In genomic region chr4:8507624-8508023, GRCh38 we compare ENCODE assay signal across 18 cellular contexts.
DNase-seq lines count a peak whose midpoint lies in the region; ATAC-seq and TF ChIP-seq lines count a peak whose summit lies in the region.
"Had no signal": no experiment of that assay in that cellular context is flagged by ENCODE, and none has a peak within 500 bp of the region (broad histone marks: within the 10 kb centered on the region; RNA-seq: fewer than 3 reads in every experiment).

No MANE protein-coding gene starts in this region.

- no peak for TF ChIP-seq POLR2A in sigmoid colon (IDR thresholded peaks at IDR 0.05)

- H3K27ac ChIP-seq in angular gyrus (ENCODE audit: low read depth, low read length): peak overlapping the region; percentile 24
- H3K27ac ChIP-seq in sigmoid colon: peak overlapping the region; percentile 58 to 81 (median 78)
- H3K27ac ChIP-seq: WERI-Rb-1 had no signal

- no peak overlapping the region for H3K4me3 ChIP-seq in AG10803 (ENCODE audit: low read length)
- H3K4me3 ChIP-seq in sigmoid colon: no peak overlapping the region

- no peak for ATAC-seq in effector memory CD8-positive, alpha-beta T cell (replicated peaks)
- ATAC-seq: PC-3; stimulated activated naive CD8-positive, alpha-beta T cell treated with anti-CD3 and anti-CD28 coated beads, Interleukin-15, Interleukin-2, amounts not matched to agents 100 U/mL and 50 U/mL, for 24 hours; T-helper 17 cell had no signal

- H3K4me3 Mint-ChIP-seq in glutamatergic neuron (ENCODE audit: unreplicated experiment): peak overlapping the region; percentile 32
- no peak overlapping the region for H3K4me3 Mint-ChIP-seq in effector memory CD8-positive, alpha-beta T cell
- H3K4me3 Mint-ChIP-seq in activated naive CD8-positive, alpha-beta T cell treated with anti-CD3 and anti-CD28 coated beads for 36 hours: no peak overlapping the region
- H3K4me3 Mint-ChIP-seq: activated naive CD4-positive, alpha-beta T cell treated with anti-CD3 and anti-CD28 coated beads, Interleukin-2, amount 10 ng/mL, durations not matched to agents 7 days and 5 days; T-helper 17 cell had no signal

- H3K27me3 ChIP-seq in sigmoid colon: no peaks in the 10 kb centered on the region

- peaks cover 8% of the 10 kb centered on the region for H3K9me3 Mint-ChIP-seq in glutamatergic neuron (ENCODE audit: unreplicated experiment)
- no peaks in the 10 kb centered on the region for H3K9me3 Mint-ChIP-seq in effector memory CD8-positive, alpha-beta T cell
- no peaks in the 10 kb centered on the region for H3K9me3 Mint-ChIP-seq in activated naive CD8-positive, alpha-beta T cell treated with anti-CD3 and anti-CD28 coated beads for 36 hours

- peaks cover 0 to 41% (median 34%) of the 10 kb centered on the region in 4 donors for H3K4me1 ChIP-seq in sigmoid colon

- peaks cover 6% of the 10 kb centered on the region for H3K4me1 Mint-ChIP-seq in glutamatergic neuron (ENCODE audit: low read depth, unreplicated experiment)
- no peaks in the 10 kb centered on the region for H3K4me1 Mint-ChIP-seq in effector memory CD8-positive, alpha-beta T cell (ENCODE audit: low read depth in 2 of 2)
- H3K4me1 Mint-ChIP-seq in activated naive CD8-positive, alpha-beta T cell treated with anti-CD3 and anti-CD28 coated beads for 36 hours: no peaks in the 10 kb centered on the region
- H3K4me1 Mint-ChIP-seq: activated naive CD4-positive, alpha-beta T cell treated with anti-CD3 and anti-CD28 coated beads, Interleukin-2, amount 10 ng/mL, durations not matched to agents 7 days and 5 days had no signal

- H3K27me3 Mint-ChIP-seq in glutamatergic neuron (ENCODE audit: unreplicated experiment): peaks cover 4% of the 10 kb centered on the region
- H3K27me3 Mint-ChIP-seq in effector memory CD8-positive, alpha-beta T cell: peaks cover 0 to 15% of the 10 kb centered on the region in 2 donors
- H3K27me3 Mint-ChIP-seq in activated naive CD8-positive, alpha-beta T cell treated with anti-CD3 and anti-CD28 coated beads for 36 hours: no peaks in the 10 kb centered on the region
- H3K27me3 Mint-ChIP-seq: T-helper 17 cell had no signal

- WGBS in sigmoid colon, 2 donors: 93% methylated on average over 9 of the region's 9 CpGs

- no peaks in the 10 kb centered on the region for H3K36me3 ChIP-seq in sigmoid colon
- H3K36me3 ChIP-seq: WERI-Rb-1 had no signal

- no peak overlapping the region for H3K27ac Mint-ChIP-seq in glutamatergic neuron (ENCODE audit: unreplicated experiment)
- H3K27ac Mint-ChIP-seq in effector memory CD8-positive, alpha-beta T cell: no peak overlapping the region
- H3K27ac Mint-ChIP-seq in activated naive CD8-positive, alpha-beta T cell treated with anti-CD3 and anti-CD28 coated beads for 36 hours: no peak overlapping the region
- H3K27ac Mint-ChIP-seq: activated naive CD4-positive, alpha-beta T cell treated with anti-CD3 and anti-CD28 coated beads, Interleukin-2, amount 10 ng/mL, durations not matched to agents 7 days and 5 days; T-helper 17 cell had no signal

- no peak for TF ChIP-seq EP300 in sigmoid colon (IDR thresholded peaks at IDR 0.05)

- DNase-seq in AG10803 (ENCODE audit: low read depth): peak; percentile 23
- DNase-seq in glutamatergic neuron: no peak
- peak; percentile 50 for DNase-seq in sigmoid colon
- DNase-seq in effector memory CD8-positive, alpha-beta T cell: no peak
- no peak for DNase-seq in activated naive CD8-positive, alpha-beta T cell treated with anti-CD3 and anti-CD28 coated beads for 36 hours
- no peak for DNase-seq in activated T-cell treated with anti-CD3 and anti-CD28 coated beads, Interleukin-2, amount 50 U/mL, for 48 hours
- no peak for DNase-seq in NOMO-1 treated with dmso at 0.1 percent for 144 hours (lab: John Stamatoyannopoulos, UW; ENCODE audit: unreplicated experiment)
- DNase-seq: activated CD4-positive, alpha-beta T cell treated with anti-CD3 and anti-CD28 coated beads, Interleukin-2, amount 50 U/mL, for 4 hours; activated naive CD4-positive, alpha-beta T cell treated with anti-CD3 and anti-CD28 coated beads, Interleukin-2, amount 10 ng/mL, durations not matched to agents 7 days and 5 days; foreskin melanocyte; NCI-H2107; NCI-H774; PC-3; stimulated activated CD4-positive, alpha-beta T cell treated with anti-CD3 and anti-CD28 coated beads, Interleukin-2, amount 100 ng/mL, for 24 hours; stimulated activated naive CD8-positive, alpha-beta T cell treated with anti-CD3 and anti-CD28 coated beads, Interleukin-15, Interleukin-2, amounts not matched to agents 100 U/mL and 50 U/mL, for 24 hours; T-helper 17 cell; WERI-Rb-1 had no signal

- no peaks in the 10 kb centered on the region for H3K9me3 ChIP-seq in sigmoid colon

- intact Hi-C loops in sigmoid colon (cut with DNase I): no loop called here

- peaks cover 4% of the 10 kb centered on the region for H3K36me3 Mint-ChIP-seq in glutamatergic neuron (ENCODE audit: unreplicated experiment)
- no peaks in the 10 kb centered on the region for H3K36me3 Mint-ChIP-seq in effector memory CD8-positive, alpha-beta T cell (ENCODE audit: insufficient read depth)
- peaks cover 3% of the 10 kb centered on the region for H3K36me3 Mint-ChIP-seq in activated naive CD8-positive, alpha-beta T cell treated with anti-CD3 and anti-CD28 coated beads for 36 hours
- H3K36me3 Mint-ChIP-seq: activated naive CD4-positive, alpha-beta T cell treated with anti-CD3 and anti-CD28 coated beads, Interleukin-2, amount 10 ng/mL, durations not matched to agents 7 days and 5 days had no signal

- TF ChIP-seq CTCF in AG10803 (conservative IDR thresholded peaks at IDR 0.05; ENCODE audit: low read length) (no peak), glutamatergic neuron (IDR thresholded peaks at IDR 0.05; ENCODE audit: partially characterized antibody, unreplicated experiment) (no peak), sigmoid colon (IDR thresholded peaks at IDR 0.05) (no peak)

Comparison
In these comparisons a context has a peak if more than half of its experiments do, and no peak if none do; other contexts are left out.
1. DNase-seq: peak in AG10803 (single experiment) and sigmoid colon (single experiment); none in glutamatergic neuron (single experiment), effector memory CD8-positive, alpha-beta T cell (0 of 3), activated naive CD8-positive, alpha-beta T cell treated with anti-CD3 and anti-CD28 coated beads for 36 hours (single experiment), activated T-cell treated with anti-CD3 and anti-CD28 coated beads, Interleukin-2, amount 50 U/mL, for 48 hours (0 of 2) and NOMO-1 treated with dmso at 0.1 percent for 144 hours (single experiment).